Comparison of ENCODE assay signal across 9 cellular contexts in genomic region chr6:96381246-96381645, GRCh38.
"Had no signal": no experiment of that assay in that cellular context is flagged by ENCODE, and none has a peak within 500 bp of the region (broad histone marks: within the 10 kb centered on the region; RNA-seq: fewer than 3 reads in every experiment).

No MANE protein-coding gene starts in this region.

- H3K4me3 Mint-ChIP-seq: GM23338, H9, HFFc6 had no signal

- H3K9ac ChIP-seq: GM23248 had no signal

- H3K27ac ChIP-seq: GM23248 had no signal

- H2AFZ ChIP-seq: GM23248, GM23338 had no signal

- H3K27ac Mint-ChIP-seq: GM23338, H9, HFFc6 had no signal

- H3K4me3 ChIP-seq: GM23248, GM23338, HAP-1 had no signal

- ATAC-seq: GM23338, HCT116 had no signal

- H3K4me2 ChIP-seq: GM23338 had no signal

- H3K9me3 ChIP-seq: HAP-1 had no signal

- H3K4me1 ChIP-seq: HAP-1 had no signal

- H3K36me3 ChIP-seq: HAP-1 had no signal

- H3K4me1 Mint-ChIP-seq: GM23338, H9 had no signal

- DNase-seq: GM23248, GOT3, H7, H9, HCEC 1CT, HFFc6 had no signal

- H3K9me3 Mint-ChIP-seq: GM23338, H9 had no signal
